17 cellular contexts compared by ENCODE assay signal in genomic region chr3:49841806-49842205, GRCh38. TPM values are rescaled to one million over a fixed set of nuclear protein-coding genes. Genes with fewer than 3 reads are reported as not detected.
DNase-seq lines count a peak whose midpoint lies in the region; ATAC-seq, FAIRE-seq and TF ChIP-seq lines count a peak whose summit lies in the region.
"Had no signal": no experiment of that assay in that cellular context is flagged by ENCODE, and none has a peak within 500 bp of the region (broad histone marks: within the 10 kb centered on the region; RNA-seq: fewer than 3 reads in every experiment).

No MANE protein-coding gene starts in this region.

- peaks cover 9% of the 10 kb centered on the region for H3K36me3 Mint-ChIP-seq in astrocyte (ENCODE audit: low read depth, unreplicated experiment)
- H3K36me3 Mint-ChIP-seq in stimulated activated memory B cell treated with anti-CD40 and anti-IgM and Interleukin-4, amounts not matched to agents 10 μg/mL and 1 μg/mL and 100 μg/mL, for 72 hours: peaks cover 5% of the 10 kb centered on the region
- H3K36me3 Mint-ChIP-seq: CD4-positive, alpha-beta memory T cell had no signal

- H3K9ac ChIP-seq in astrocyte (ENCODE audit: low read length): no peak overlapping the region
- H3K9ac ChIP-seq: GM23248 had no signal

- H3K79me2 ChIP-seq in astrocyte (ENCODE audit: insufficient read depth, low read length): no peaks in the 10 kb centered on the region

- no peaks in the 10 kb centered on the region for H3K9me3 ChIP-seq in astrocyte (ENCODE audit: insufficient read depth, low read depth, low read length)
- H3K9me3 ChIP-seq: BE2C had no signal

- peak overlapping the region; percentile 9 for H3K4me3 Mint-ChIP-seq in astrocyte (ENCODE audit: unreplicated experiment)
- H3K4me3 Mint-ChIP-seq in stimulated activated memory B cell treated with anti-CD40 and anti-IgM and Interleukin-4, amounts not matched to agents 10 μg/mL and 1 μg/mL and 100 μg/mL, for 72 hours: no peak overlapping the region
- H3K4me3 Mint-ChIP-seq: CD4-positive, alpha-beta memory T cell had no signal

- H2AFZ ChIP-seq in astrocyte (ENCODE audit: low read depth, low read length): no peak overlapping the region
- H2AFZ ChIP-seq: GM23248 had no signal

- ATAC-seq in stimulated activated memory B cell treated with anti-CD40 and anti-IgM and Interleukin-4, amounts not matched to agents 10 μg/mL and 1 μg/mL and 100 μg/mL, for 72 hours: no peak

- no peak for TF ChIP-seq CTCF in astrocyte (IDR thresholded peaks at IDR 0.05; ENCODE audit: insufficient read depth, low read depth, low read length)

- no peaks in the 10 kb centered on the region for H3K27me3 Mint-ChIP-seq in astrocyte (ENCODE audit: low read depth, unreplicated experiment)
- H3K27me3 Mint-ChIP-seq in stimulated activated memory B cell treated with anti-CD40 and anti-IgM and Interleukin-4, amounts not matched to agents 10 μg/mL and 1 μg/mL and 100 μg/mL, for 72 hours: no peaks in the 10 kb centered on the region
- H3K27me3 Mint-ChIP-seq: CD4-positive, alpha-beta memory T cell had no signal

- peaks cover 3% of the 10 kb centered on the region for H3K4me1 Mint-ChIP-seq in astrocyte (ENCODE audit: low read depth, unreplicated experiment)
- peaks cover 6% of the 10 kb centered on the region for H3K4me1 Mint-ChIP-seq in stimulated activated memory B cell treated with anti-CD40 and anti-IgM and Interleukin-4, amounts not matched to agents 10 μg/mL and 1 μg/mL and 100 μg/mL, for 72 hours

- peaks cover 4% of the 10 kb centered on the region for H3K36me3 ChIP-seq in astrocyte (ENCODE audit: insufficient read depth, low read length)
- H3K36me3 ChIP-seq: BE2C had no signal

- no peak for FAIRE-seq in astrocyte (lab: Jason Lieb, UNC)
- FAIRE-seq: G401.6 had no signal

- H4K20me1 ChIP-seq in astrocyte (ENCODE audit: insufficient read depth, low read length): no peaks in the 10 kb centered on the region

- no peak overlapping the region for H3K27ac Mint-ChIP-seq in astrocyte (ENCODE audit: unreplicated experiment)
- peak overlapping the region; percentile 37 for H3K27ac Mint-ChIP-seq in stimulated activated memory B cell treated with anti-CD40 and anti-IgM and Interleukin-4, amounts not matched to agents 10 μg/mL and 1 μg/mL and 100 μg/mL, for 72 hours
- H3K27ac Mint-ChIP-seq: CD4-positive, alpha-beta memory T cell had no signal

- no peaks in the 10 kb centered on the region for H3K27me3 ChIP-seq in astrocyte (ENCODE audit: insufficient read depth, low read length)
- H3K27me3 ChIP-seq: BE2C had no signal

- H3K4me1 ChIP-seq in astrocyte (ENCODE audit: insufficient read depth, low read length): peaks cover 8% of the 10 kb centered on the region

- H3K9me3 Mint-ChIP-seq in astrocyte (ENCODE audit: unreplicated experiment): peaks cover 3% of the 10 kb centered on the region
- H3K9me3 Mint-ChIP-seq in stimulated activated memory B cell treated with anti-CD40 and anti-IgM and Interleukin-4, amounts not matched to agents 10 μg/mL and 1 μg/mL and 100 μg/mL, for 72 hours: no peaks in the 10 kb centered on the region

- no peak overlapping the region for H3K4me2 ChIP-seq in astrocyte (ENCODE audit: low read length)

- H3K27ac ChIP-seq in astrocyte (ENCODE audit: low read depth, low read length): no peak overlapping the region
- H3K27ac ChIP-seq: 22Rv1, GM23248 had no signal

- peak; percentile 20 for DNase-seq in DMS 273 (lab: John Stamatoyannopoulos, UW; ENCODE audit: unreplicated experiment)
- DNase-seq in DMS 273 treated with DMSO at 0.1 percent for 48 hours (lab: John Stamatoyannopoulos, UW): no peak
- no peak for DNase-seq in astrocyte (ENCODE audit: low read depth)
- peak; percentile 47 for DNase-seq in inferior parietal cortex (ENCODE audit: extremely low spot score)
- no peak for DNase-seq in NCI-H1694 (lab: John Stamatoyannopoulos, UW)
- DNase-seq in activated CD4-positive, CD25-positive, alpha-beta regulatory T cell (lab: John Stamatoyannopoulos, UW): no peak
- no peak for DNase-seq in kidney glomerular epithelial cell (lab: John Stamatoyannopoulos, UW)
- DNase-seq: CD4-positive, alpha-beta memory T cell; NCI-H1048; NCI-H146; NCI-H2081 treated with DMSO at 0.1 percent for 48 hours had no signal

- no peak overlapping the region for H3K4me3 ChIP-seq in astrocyte (ENCODE audit: insufficient read depth, low read depth, low read length)
- H3K4me3 ChIP-seq: GM23248 had no signal

RNA-seq across cellular contexts. Expression of gene TRAIP, which starts 14.6 kb away (rescaled TPM):
- 3.2 and 3.4 TPM in 2 replicates for total RNA-seq in astrocyte

RNA-seq across cellular contexts. Expression of gene CAMKV, which starts 27.9 kb away (rescaled TPM):
- total RNA-seq in astrocyte: 0.22 and 0.45 TPM in 2 replicates
- total RNA-seq: CD4-positive, alpha-beta memory T cell; GM23248 had no signal

RNA-seq across cellular contexts. Expression of gene UBA7, which starts 28.1 kb away (rescaled TPM):
- total RNA-seq in astrocyte: 18.9 and 26.2 TPM in 2 replicates

RNA-seq across cellular contexts. Expression of gene INKA1, which starts 38.7 kb away (rescaled TPM):
- total RNA-seq in astrocyte: 2.7 and 3.9 TPM in 2 replicates

RNA-seq across cellular contexts. Expression of gene CDHR4, which starts 42.1 kb away (rescaled TPM):
- total RNA-seq in astrocyte: not detected in 2 replicates
- total RNA-seq: Calu3, GM23248 had no signal

Comparison
In these comparisons a context has a peak if more than half of its experiments do, and no peak if none do; other contexts are left out.
1. DNase-seq: peak in DMS 273 (single experiment) and inferior parietal cortex (single experiment); none in DMS 273 treated with DMSO at 0.1 percent for 48 hours (single experiment), astrocyte (single experiment), NCI-H1694 (single experiment), activated CD4-positive, CD25-positive, alpha-beta regulatory T cell (0 of 4) and kidney glomerular epithelial cell (single experiment).